20 cellular contexts compared by ENCODE assay signal in the genomic region with DNA sequence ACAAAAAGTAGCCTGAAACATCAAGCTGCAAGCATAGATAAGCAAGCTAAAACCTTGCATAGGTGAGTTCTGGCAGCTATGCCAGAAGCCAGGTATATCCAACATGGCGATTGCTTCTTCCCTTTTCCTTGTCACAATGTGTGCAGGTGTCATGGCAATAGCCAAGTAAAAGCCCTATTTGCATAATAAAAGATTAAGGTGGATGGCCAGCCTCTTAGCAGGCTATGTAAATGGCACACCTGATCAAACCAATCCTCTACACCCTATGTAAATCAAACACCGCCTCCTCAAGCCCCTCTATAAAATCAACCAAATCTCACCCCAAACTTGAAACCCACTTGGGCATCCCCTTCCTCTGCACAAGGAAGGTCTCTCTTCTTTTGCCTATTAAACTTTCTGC.
DNase-seq lines count a peak whose midpoint lies in the region; ATAC-seq and TF ChIP-seq lines count a peak whose summit lies in the region.
"Had no signal": no experiment of that assay in that cellular context is flagged by ENCODE, and none has a peak within 500 bp of the region (broad histone marks: within the 10 kb centered on the region; RNA-seq: fewer than 3 reads in every experiment).

No MANE protein-coding gene starts in this region.

- DNase-seq in ELF-1 (ENCODE audit: low read depth, low spot score) (peak; percentile 10), WTC11 (ENCODE audit: low spot score) (no peak), iPS-NIHi11 (ENCODE audit: low spot score) (peak; percentile 11), NCI-H1694 treated with DMSO at 0.1 percent for 48 hours (lab: John Stamatoyannopoulos, UW) (no peak)
- DNase-seq: BE2C; C1 segment of cervical spinal cord; CD4-positive, alpha-beta memory T cell; CD4-positive, CD25-positive, alpha-beta regulatory T cell; CD8-positive, alpha-beta memory T cell; COR-L47; DMS 273 treated with DMSO at 0.1 percent for 48 hours; DMS153; DMS53; DMS79; DND-41; EL; GF-D8 had no signal

- H3K36me3 Mint-ChIP-seq in WTC11: peaks cover 2% of the 10 kb centered on the region; the same call in 1 of the 2 replicates
- H3K36me3 Mint-ChIP-seq: CD14-positive monocyte; CD4-positive, alpha-beta memory T cell; CD4-positive, CD25-positive, alpha-beta regulatory T cell; CD8-positive, alpha-beta memory T cell had no signal

- H3K27ac Mint-ChIP-seq in WTC11: no peak overlapping the region
- H3K27ac Mint-ChIP-seq: CD14-positive monocyte; CD4-positive, alpha-beta memory T cell; CD4-positive, CD25-positive, alpha-beta regulatory T cell; CD8-positive, alpha-beta memory T cell had no signal

- ATAC-seq in WTC11: peak; percentile 92
- no peak for ATAC-seq in GM19023 (IDR thresholded peaks at IDR 0.05; ENCODE audit: unreplicated experiment)
- ATAC-seq: A549 had no signal

- H3K4me3 Mint-ChIP-seq in WTC11: no peak overlapping the region
- H3K4me3 Mint-ChIP-seq: CD14-positive monocyte; CD4-positive, alpha-beta memory T cell; CD8-positive, alpha-beta memory T cell had no signal

- TF ChIP-seq CTCF in WTC11 (IDR thresholded peaks at IDR 0.05): no peak

- peaks cover 14% of the 10 kb centered on the region for H3K9me3 Mint-ChIP-seq in WTC11

- POLR2A ChIA-PET in WTC11 (lab: Charles Lee): no interaction called here

- peaks cover 24% of the 10 kb centered on the region for H3K4me1 Mint-ChIP-seq in WTC11
- H3K4me1 Mint-ChIP-seq: CD14-positive monocyte; CD4-positive, alpha-beta memory T cell; CD4-positive, CD25-positive, alpha-beta regulatory T cell; CD8-positive, alpha-beta memory T cell had no signal

- CTCF ChIA-PET in WTC11 (lab: Charles Lee): no interaction called here

- H3K27me3 Mint-ChIP-seq in WTC11 (ENCODE audit: low read depth): no peaks in the 10 kb centered on the region
- H3K27me3 Mint-ChIP-seq: CD4-positive, alpha-beta memory T cell; CD4-positive, CD25-positive, alpha-beta regulatory T cell; CD8-positive, alpha-beta memory T cell had no signal

TF ChIP-seq in WTC11, 78 proteins besides CTCF, POLR2A, EP300 and RAD21:
- TF ChIP-seq ZNF423 (CRISPR knock-in tag; IDR thresholded peaks at IDR 0.05): no peak
- TF ChIP-seq, protein P1, sequence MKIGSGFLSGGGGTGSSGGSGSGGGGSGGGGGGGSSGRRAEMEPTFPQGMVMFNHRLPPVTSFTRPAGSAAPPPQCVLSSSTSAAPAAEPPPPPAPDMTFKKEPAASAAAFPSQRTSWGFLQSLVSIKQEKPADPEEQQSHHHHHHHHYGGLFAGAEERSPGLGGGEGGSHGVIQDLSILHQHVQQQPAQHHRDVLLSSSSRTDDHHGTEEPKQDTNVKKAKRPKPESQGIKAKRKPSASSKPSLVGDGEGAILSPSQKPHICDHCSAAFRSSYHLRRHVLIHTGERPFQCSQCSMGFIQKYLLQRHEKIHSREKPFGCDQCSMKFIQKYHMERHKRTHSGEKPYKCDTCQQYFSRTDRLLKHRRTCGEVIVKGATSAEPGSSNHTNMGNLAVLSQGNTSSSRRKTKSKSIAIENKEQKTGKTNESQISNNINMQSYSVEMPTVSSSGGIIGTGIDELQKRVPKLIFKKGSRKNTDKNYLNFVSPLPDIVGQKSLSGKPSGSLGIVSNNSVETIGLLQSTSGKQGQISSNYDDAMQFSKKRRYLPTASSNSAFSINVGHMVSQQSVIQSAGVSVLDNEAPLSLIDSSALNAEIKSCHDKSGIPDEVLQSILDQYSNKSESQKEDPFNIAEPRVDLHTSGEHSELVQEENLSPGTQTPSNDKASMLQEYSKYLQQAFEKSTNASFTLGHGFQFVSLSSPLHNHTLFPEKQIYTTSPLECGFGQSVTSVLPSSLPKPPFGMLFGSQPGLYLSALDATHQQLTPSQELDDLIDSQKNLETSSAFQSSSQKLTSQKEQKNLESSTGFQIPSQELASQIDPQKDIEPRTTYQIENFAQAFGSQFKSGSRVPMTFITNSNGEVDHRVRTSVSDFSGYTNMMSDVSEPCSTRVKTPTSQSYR (CRISPR knock-in tag; IDR thresholded peaks at IDR 0.05): no peak
- no peak for TF ChIP-seq PRRX2 (CRISPR knock-in tag; IDR thresholded peaks at IDR 0.05)
- TF ChIP-seq TEAD4 (CRISPR knock-in tag; IDR thresholded peaks at IDR 0.05): no peak
- no peak for TF ChIP-seq FOXJ3 (CRISPR knock-in tag; IDR thresholded peaks at IDR 0.05; ENCODE audit: borderline replicate concordance)
- TF ChIP-seq ESRRA (CRISPR knock-in tag; IDR thresholded peaks at IDR 0.05; ENCODE audit: borderline replicate concordance): no peak
- TF ChIP-seq, protein P2, sequence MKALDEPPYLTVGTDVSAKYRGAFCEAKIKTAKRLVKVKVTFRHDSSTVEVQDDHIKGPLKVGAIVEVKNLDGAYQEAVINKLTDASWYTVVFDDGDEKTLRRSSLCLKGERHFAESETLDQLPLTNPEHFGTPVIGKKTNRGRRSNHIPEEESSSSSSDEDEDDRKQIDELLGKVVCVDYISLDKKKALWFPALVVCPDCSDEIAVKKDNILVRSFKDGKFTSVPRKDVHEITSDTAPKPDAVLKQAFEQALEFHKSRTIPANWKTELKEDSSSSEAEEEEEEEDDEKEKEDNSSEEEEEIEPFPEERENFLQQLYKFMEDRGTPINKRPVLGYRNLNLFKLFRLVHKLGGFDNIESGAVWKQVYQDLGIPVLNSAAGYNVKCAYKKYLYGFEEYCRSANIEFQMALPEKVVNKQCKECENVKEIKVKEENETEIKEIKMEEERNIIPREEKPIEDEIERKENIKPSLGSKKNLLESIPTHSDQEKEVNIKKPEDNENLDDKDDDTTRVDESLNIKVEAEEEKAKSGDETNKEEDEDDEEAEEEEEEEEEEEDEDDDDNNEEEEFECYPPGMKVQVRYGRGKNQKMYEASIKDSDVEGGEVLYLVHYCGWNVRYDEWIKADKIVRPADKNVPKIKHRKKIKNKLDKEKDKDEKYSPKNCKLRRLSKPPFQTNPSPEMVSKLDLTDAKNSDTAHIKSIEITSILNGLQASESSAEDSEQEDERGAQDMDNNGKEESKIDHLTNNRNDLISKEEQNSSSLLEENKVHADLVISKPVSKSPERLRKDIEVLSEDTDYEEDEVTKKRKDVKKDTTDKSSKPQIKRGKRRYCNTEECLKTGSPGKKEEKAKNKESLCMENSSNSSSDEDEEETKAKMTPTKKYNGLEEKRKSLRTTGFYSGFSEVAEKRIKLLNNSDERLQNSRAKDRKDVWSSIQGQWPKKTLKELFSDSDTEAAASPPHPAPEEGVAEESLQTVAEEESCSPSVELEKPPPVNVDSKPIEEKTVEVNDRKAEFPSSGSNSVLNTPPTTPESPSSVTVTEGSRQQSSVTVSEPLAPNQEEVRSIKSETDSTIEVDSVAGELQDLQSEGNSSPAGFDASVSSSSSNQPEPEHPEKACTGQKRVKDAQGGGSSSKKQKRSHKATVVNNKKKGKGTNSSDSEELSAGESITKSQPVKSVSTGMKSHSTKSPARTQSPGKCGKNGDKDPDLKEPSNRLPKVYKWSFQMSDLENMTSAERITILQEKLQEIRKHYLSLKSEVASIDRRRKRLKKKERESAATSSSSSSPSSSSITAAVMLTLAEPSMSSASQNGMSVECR (CRISPR knock-in tag; IDR thresholded peaks at IDR 0.05; ENCODE audit: borderline replicate concordance): no peak
- TF ChIP-seq, protein P3, sequence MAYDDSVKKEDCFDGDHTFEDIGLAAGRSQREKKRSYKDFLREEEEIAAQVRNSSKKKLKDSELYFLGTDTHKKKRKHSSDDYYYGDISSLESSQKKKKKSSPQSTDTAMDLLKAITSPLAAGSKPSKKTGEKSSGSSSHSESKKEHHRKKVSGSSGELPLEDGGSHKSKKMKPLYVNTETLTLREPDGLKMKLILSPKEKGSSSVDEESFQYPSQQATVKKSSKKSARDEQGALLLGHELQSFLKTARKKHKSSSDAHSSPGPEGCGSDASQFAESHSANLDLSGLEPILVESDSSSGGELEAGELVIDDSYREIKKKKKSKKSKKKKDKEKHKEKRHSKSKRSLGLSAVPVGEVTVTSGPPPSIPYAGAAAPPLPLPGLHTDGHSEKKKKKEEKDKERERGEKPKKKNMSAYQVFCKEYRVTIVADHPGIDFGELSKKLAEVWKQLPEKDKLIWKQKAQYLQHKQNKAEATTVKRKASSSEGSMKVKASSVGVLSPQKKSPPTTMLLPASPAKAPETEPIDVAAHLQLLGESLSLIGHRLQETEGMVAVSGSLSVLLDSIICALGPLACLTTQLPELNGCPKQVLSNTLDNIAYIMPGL (CRISPR knock-in tag; IDR thresholded peaks at IDR 0.05): no peak

Comparison
In these comparisons a context has a peak if more than half of its experiments do, and no peak if none do; other contexts are left out.
1. DNase-seq: peak in ELF-1 (single experiment) and iPS-NIHi11 (single experiment); none in WTC11 (single experiment) and NCI-H1694 treated with DMSO at 0.1 percent for 48 hours (single experiment).